8 cellular contexts compared by ENCODE assay signal in the genomic region with DNA sequence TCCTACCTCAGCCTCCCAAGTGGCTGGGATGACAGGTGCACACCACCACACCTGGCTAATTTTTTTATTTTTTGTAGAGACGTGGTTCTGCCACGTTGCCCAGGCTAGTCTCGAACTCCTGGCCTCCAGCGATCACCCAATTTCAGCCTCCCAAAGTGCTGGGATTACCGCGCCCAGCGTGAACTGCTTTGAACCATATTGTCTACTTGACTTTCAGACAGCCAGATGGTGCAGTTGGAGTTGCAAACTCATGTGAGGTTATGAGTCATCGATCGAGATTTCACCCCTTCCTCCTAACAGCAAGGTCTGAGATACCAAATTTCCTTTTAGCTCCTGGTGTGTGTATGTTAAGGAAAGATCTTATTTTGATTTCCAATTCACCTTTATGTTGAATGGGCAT. TPM values are rescaled to one million over a fixed set of nuclear protein-coding genes. Genes with fewer than 3 reads are reported as not detected.
DNase-seq lines count a peak whose midpoint lies in the region; ATAC-seq and TF ChIP-seq lines count a peak whose summit lies in the region.
"Had no signal": no experiment of that assay in that cellular context is flagged by ENCODE, and none has a peak within 500 bp of the region (broad histone marks: within the 10 kb centered on the region; RNA-seq: fewer than 3 reads in every experiment).

No MANE protein-coding gene starts in this region.

- no peaks in the 10 kb centered on the region; the same call in 1 of the 2 replicates for H3K27me3 Mint-ChIP-seq in HFFc6 (ENCODE audit: insufficient read depth)

- no peak for ATAC-seq in HG03439 (IDR thresholded peaks at IDR 0.05; ENCODE audit: unreplicated experiment)

- no peaks in the 10 kb centered on the region for H3K36me3 Mint-ChIP-seq in HFFc6 (ENCODE audit: low read depth)

- H3K4me3 Mint-ChIP-seq in HFFc6, result peak overlapping the region; percentile 58; the same call in 1 of the 2 replicates

- H3K27ac Mint-ChIP-seq in HFFc6, result peak overlapping the region; percentile 45; the same call in 1 of the 2 replicates

- DNase-seq in HFFc6 (peak; percentile 55), SW480 (ENCODE audit: low spot score) (peak; percentile 67), kidney tubule cell (ENCODE audit: low spot score) (peak; percentile 57), GM20000 (ENCODE audit: low spot score) (no peak), germinal center (ENCODE audit: low spot score) (no peak)
- DNase-seq: kidney glomerular epithelial cell, NCI-H1417 treated with DMSO at 0.1 percent for 48 hours had no signal

- TF ChIP-seq CTCF in HFFc6 (IDR thresholded peaks at IDR 0.05) (no peak; the same call in 1 of the 2 replicates), GM20000 (IDR thresholded peaks at IDR 0.05; ENCODE audit: extremely low read depth, missing control alignments) (no peak)

- H3K4me1 Mint-ChIP-seq in HFFc6 (ENCODE audit: low read depth), result peaks cover 54% of the 10 kb centered on the region

- H3K9me3 Mint-ChIP-seq in HFFc6, result no peaks in the 10 kb centered on the region

RNA-seq across cellular contexts. Expression of a gene that starts 2.7 kb away (rescaled TPM):
- total RNA-seq in HFFc6 (2021; fragmentation: NEBNext Ultra II Directional; extraction: Animal tissue kit (Norgen Biotek cat#: 25700)), result 10 to 100 TPM; 11.5 to 14.9 (median 13.6) TPM

RNA-seq across cellular contexts. Expression of a gene that starts 12.3 kb away (rescaled TPM):
- not detected for total RNA-seq in HFFc6 (2021; fragmentation: NEBNext Ultra II Directional; extraction: Animal tissue kit (Norgen Biotek cat#: 25700))

RNA-seq across cellular contexts. Expression of a gene that starts 24.6 kb away (rescaled TPM):
- not detected for total RNA-seq in HFFc6 (2021; fragmentation: NEBNext Ultra II Directional; extraction: Animal tissue kit (Norgen Biotek cat#: 25700))

RNA-seq across cellular contexts. Expression of a gene that starts 38.4 kb away (rescaled TPM):
- total RNA-seq in HFFc6 (2021; fragmentation: NEBNext Ultra II Directional; extraction: Animal tissue kit (Norgen Biotek cat#: 25700)), result 100 to 1,000 TPM in 1 of 6 experiments, 10 to 100 TPM in 5; 90.6 to 101 (median 95.2) TPM

RNA-seq across cellular contexts. Expression of a gene that starts 53.2 kb away (rescaled TPM):
- total RNA-seq in HFFc6 (2021; fragmentation: NEBNext Ultra II Directional; extraction: Animal tissue kit (Norgen Biotek cat#: 25700)), result 10 to 100 TPM; 45.2 to 49.2 (median 47.2) TPM

Comparison
In these comparisons a context has a peak if more than half of its experiments do, and no peak if none do; other contexts are left out.
1. DNase-seq: peak in HFFc6 (single experiment), SW480 (single experiment) and kidney tubule cell (single experiment); none in GM20000 (single experiment) and germinal center (single experiment).